Comparison of ENCODE assay signal across 8 cellular contexts in the genomic region with DNA sequence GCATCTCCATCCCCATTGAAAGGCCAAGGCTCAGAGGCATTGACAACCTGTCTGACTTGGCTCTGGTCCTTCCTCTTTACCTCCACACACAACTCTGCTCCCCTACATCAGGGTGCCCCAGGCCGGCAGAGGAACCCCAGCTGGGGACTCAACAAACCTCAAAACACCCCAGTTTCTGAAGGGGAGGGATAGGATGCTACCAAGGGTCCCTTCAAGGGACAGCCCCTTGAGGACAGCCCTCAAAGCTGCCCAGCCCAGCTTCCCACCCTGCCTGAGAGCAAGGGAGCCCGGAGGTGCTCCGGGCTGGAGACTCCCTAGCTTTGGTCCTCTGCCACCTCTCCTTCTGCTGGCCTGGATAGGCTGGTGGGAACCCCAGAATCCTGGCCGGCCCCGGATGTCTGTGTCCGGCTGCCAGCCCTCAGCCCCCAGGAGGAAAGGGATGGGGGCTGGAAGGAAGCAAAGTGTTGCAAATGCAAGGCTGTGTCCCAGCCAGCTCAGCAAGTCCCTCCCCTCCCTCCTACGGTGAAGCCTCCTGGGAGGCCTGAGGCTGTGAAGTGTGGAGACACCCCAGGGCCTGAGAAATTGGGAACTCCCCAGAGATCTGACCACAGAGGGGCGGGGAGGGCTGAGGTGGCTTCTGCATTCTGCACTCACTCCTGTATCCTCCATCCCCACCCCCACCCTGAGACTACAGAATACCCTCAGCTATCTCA. TPM values are rescaled to one million over a fixed set of nuclear protein-coding genes. Genes with fewer than 3 reads are reported as not detected.
DNase-seq lines count a peak whose midpoint lies in the region; ATAC-seq and TF ChIP-seq lines count a peak whose summit lies in the region.

No MANE protein-coding gene starts in this region.

- H3K9me3 ChIP-seq in right atrium auricular region = no peaks in the 10 kb centered on the region

- H3K4me3 ChIP-seq in GM12865 (ENCODE audit: low read depth, low read length) (peak overlapping the region; percentile 26), right atrium auricular region (no peak overlapping the region)

- DNase-seq in GM12865 (ENCODE audit: low read depth) (peak; percentile 88), MV-4-11 (lab: John Stamatoyannopoulos, UW) (peak; percentile 93), right atrium auricular region (ENCODE audit: low spot score) (no peak), NCI-H187 (lab: John Stamatoyannopoulos, UW) (no peak), pons (ENCODE audit: low spot score) (no peak)
- peak; percentile 51 for DNase-seq in activated T-cell treated with anti-CD3 and anti-CD28 coated beads, Interleukin-2, amount 50 U/mL, for 1 hour
- peak; percentile 47 to 58 for DNase-seq in stimulated activated CD8-positive, alpha-beta memory T cell treated with anti-CD3 and anti-CD28 coated beads, Interleukin-7, amount 100 ng/mL, for 4 hours (ENCODE audit: low read depth in 2 of 2)

- no peaks in the 10 kb centered on the region for H3K27me3 ChIP-seq in right atrium auricular region

- peaks cover 5% of the 10 kb centered on the region for H3K36me3 ChIP-seq in right atrium auricular region

- no peak for ATAC-seq in GM21526 (IDR thresholded peaks at IDR 0.05; ENCODE audit: low FRiP score, unreplicated experiment)

- H3K27ac ChIP-seq in right atrium auricular region = peak overlapping the region; percentile 64 to 68

- peaks cover 0 to 44% of the 10 kb centered on the region in 2 donors for H3K4me1 ChIP-seq in right atrium auricular region

- TF ChIP-seq CTCF in GM12865 (IDR thresholded peaks at IDR 0.05; ENCODE audit: insufficient read depth, low read depth, low read length, missing control alignments) = no peak
- TF ChIP-seq CTCF in right atrium auricular region (IDR thresholded peaks at IDR 0.05) = no peak

RNA-seq across cellular contexts. Expression of a gene that starts 1.1 kb away (rescaled TPM):
- 10 to 100 TPM in 1 of 2 donors, 1 to 10 TPM in 1; 9.5 to 34.5 TPM for total RNA-seq in right atrium auricular region

RNA-seq across cellular contexts. Expression of a gene that starts 25.2 kb away (rescaled TPM):
- 1 to 10 TPM in 1 of 2 donors, under 1 TPM in 1; 0.89 to 7.5 TPM for total RNA-seq in right atrium auricular region

RNA-seq across cellular contexts. Expression of a gene that starts 25.2 kb away (rescaled TPM):
- under 1 TPM; 0.63 to 0.70 TPM for total RNA-seq in right atrium auricular region

RNA-seq across cellular contexts. Expression of a gene that starts 45.2 kb away (rescaled TPM):
- 10 to 100 TPM; 21.8 to 28.0 TPM for total RNA-seq in right atrium auricular region

RNA-seq across cellular contexts. Expression of a gene that starts 57.1 kb away (rescaled TPM):
- 10 to 100 TPM; 47.1 to 49.7 TPM for total RNA-seq in right atrium auricular region

Comparison
In these comparisons a context has a peak if more than half of its experiments do, and no peak if none do; other contexts are left out.
1. DNase-seq: peak in GM12865 (single experiment), MV-4-11 (single experiment), activated T-cell treated with anti-CD3 and anti-CD28 coated beads, Interleukin-2, amount 50 U/mL, for 1 hour (single experiment) and stimulated activated CD8-positive, alpha-beta memory T cell treated with anti-CD3 and anti-CD28 coated beads, Interleukin-7, amount 100 ng/mL, for 4 hours (2 of 2); none in right atrium auricular region (single experiment), NCI-H187 (0 of 2) and pons (single experiment).